Comparison of ENCODE assay signal across 8 cellular contexts in genomic region chr2:138503087-138503442, GRCh38. TPM values are rescaled to one million over a fixed set of nuclear protein-coding genes. Genes with fewer than 3 reads are reported as not detected.
A peak's percentile ranks its signal among the peaks of the same experiment; 100 is the strongest.
DNase-seq lines count a peak whose midpoint lies in the region; ATAC-seq and TF ChIP-seq lines count a peak whose summit lies in the region.

No MANE protein-coding gene starts in this region.

- H3K4me3 ChIP-seq in iPS-18a (ENCODE audit: low read length) (peak overlapping the region; percentile 95), stomach smooth muscle (ENCODE audit: low read length in 2 of 2) (peak overlapping the region; percentile 79 to 90)

- H3K4me1 ChIP-seq in iPS-18a (ENCODE audit: control insufficient read depth, low read depth, low read length) = peaks cover 19% of the 10 kb centered on the region
- H3K4me1 ChIP-seq in stomach smooth muscle (ENCODE audit: control insufficient read depth, insufficient read depth, low read length) = peaks cover 12% of the 10 kb centered on the region

- H3K27ac ChIP-seq in iPS-18a (ENCODE audit: low read length) (no peak overlapping the region), stomach smooth muscle (ENCODE audit: low read length) (peak overlapping the region; percentile 70)

- peaks cover 9% of the 10 kb centered on the region for H3K36me3 Mint-ChIP-seq in activated CD8-positive, alpha-beta T cell treated with anti-CD3 and anti-CD28 coated beads for 36 hours (ENCODE audit: low read depth)

- ATAC-seq in HG03565 (IDR thresholded peaks at IDR 0.05; ENCODE audit: unreplicated experiment) = peak; percentile 18
- peak; percentile 50 for ATAC-seq in activated CD8-positive, alpha-beta T cell treated with anti-CD3 and anti-CD28 coated beads for 36 hours

- no peaks in the 10 kb centered on the region for H3K27me3 ChIP-seq in iPS-18a (ENCODE audit: control insufficient read depth, insufficient read depth, low read length)
- no peaks in the 10 kb centered on the region for H3K27me3 ChIP-seq in stomach smooth muscle (ENCODE audit: control insufficient read depth in 1 of 2, insufficient read depth in 2 of 2, low read length in 2 of 2)

- POLR2A ChIA-PET in activated CD8-positive, alpha-beta T cell treated with anti-CD3 and anti-CD28 coated beads for 36 hours (lab: Charles Lee) = interaction anchor here (0.6 to 1.2 kb wide), 2 partner anchors 11 to 42 kb away, joined by 4 to 5 read pairs; no protein-coding TSS in a partner anchor

- intact Hi-C loops in activated CD8-positive, alpha-beta T cell treated with anti-CD3 and anti-CD28 coated beads for 36 hours (cut with micrococcal nuclease) = no loop called here

- no peaks in the 10 kb centered on the region for H3K9me3 ChIP-seq in iPS-18a (ENCODE audit: control insufficient read depth, low read depth, low read length)
- H3K9me3 ChIP-seq in stomach smooth muscle (ENCODE audit: control insufficient read depth in 2 of 2, low read length in 2 of 2) = no peaks in the 10 kb centered on the region

- H3K36me3 ChIP-seq in iPS-18a (ENCODE audit: control insufficient read depth, low read depth, low read length) (no peaks in the 10 kb centered on the region), stomach smooth muscle (ENCODE audit: control insufficient read depth in 2 of 2, insufficient read depth in 2 of 2, low read length in 2 of 2) (no peaks in the 10 kb centered on the region)

- TF ChIP-seq CTCF in activated CD8-positive, alpha-beta T cell treated with anti-CD3 and anti-CD28 coated beads for 36 hours (IDR thresholded peaks at IDR 0.05) = no peak

- peak overlapping the region; percentile 85 for H3K9ac ChIP-seq in iPS-18a (ENCODE audit: low read length)
- peak overlapping the region in 1 of 2 donors; percentile 69 for H3K9ac ChIP-seq in stomach smooth muscle (ENCODE audit: low read length in 2 of 2)

- peaks cover 38% of the 10 kb centered on the region for H3K4me1 Mint-ChIP-seq in activated CD8-positive, alpha-beta T cell treated with anti-CD3 and anti-CD28 coated beads for 36 hours (ENCODE audit: low read depth)

- H3K27me3 Mint-ChIP-seq in activated CD8-positive, alpha-beta T cell treated with anti-CD3 and anti-CD28 coated beads for 36 hours = no peaks in the 10 kb centered on the region

- H3K4me3 Mint-ChIP-seq in activated CD8-positive, alpha-beta T cell treated with anti-CD3 and anti-CD28 coated beads for 36 hours = peak overlapping the region; percentile 98

- CTCF ChIA-PET in activated CD8-positive, alpha-beta T cell treated with anti-CD3 and anti-CD28 coated beads for 36 hours (lab: Charles Lee) = no interaction called here

- peak overlapping the region; percentile 97 for H3K27ac Mint-ChIP-seq in activated CD8-positive, alpha-beta T cell treated with anti-CD3 and anti-CD28 coated beads for 36 hours

- DNase-seq in ELR (ENCODE audit: low read depth) = peak; percentile 17
- no peak for DNase-seq in activated CD8-positive, alpha-beta T cell treated with anti-CD3 and anti-CD28 coated beads for 36 hours
- DNase-seq in NCI-H1694 treated with DMSO at 0.1 percent for 48 hours (lab: John Stamatoyannopoulos, UW) = no peak
- DNase-seq in NCI-H128 (lab: John Stamatoyannopoulos, UW; ENCODE audit: unreplicated experiment) = no peak
- no peak for DNase-seq in mucosa of gallbladder (ENCODE audit: low spot score)

- H3K9me3 Mint-ChIP-seq in activated CD8-positive, alpha-beta T cell treated with anti-CD3 and anti-CD28 coated beads for 36 hours = no peaks in the 10 kb centered on the region

RNA-seq across cellular contexts. Expression of gene SPOPL, which starts 1.5 kb away (rescaled TPM):
- total RNA-seq in activated CD8-positive, alpha-beta T cell treated with anti-CD3 and anti-CD28 coated beads for 36 hours = 1 to 10 TPM; 8.9 to 9.6 TPM
- total RNA-seq in mucosa of gallbladder = 29.2 TPM
